ENCODE assay signal across 8 cellular contexts in the genomic region with DNA sequence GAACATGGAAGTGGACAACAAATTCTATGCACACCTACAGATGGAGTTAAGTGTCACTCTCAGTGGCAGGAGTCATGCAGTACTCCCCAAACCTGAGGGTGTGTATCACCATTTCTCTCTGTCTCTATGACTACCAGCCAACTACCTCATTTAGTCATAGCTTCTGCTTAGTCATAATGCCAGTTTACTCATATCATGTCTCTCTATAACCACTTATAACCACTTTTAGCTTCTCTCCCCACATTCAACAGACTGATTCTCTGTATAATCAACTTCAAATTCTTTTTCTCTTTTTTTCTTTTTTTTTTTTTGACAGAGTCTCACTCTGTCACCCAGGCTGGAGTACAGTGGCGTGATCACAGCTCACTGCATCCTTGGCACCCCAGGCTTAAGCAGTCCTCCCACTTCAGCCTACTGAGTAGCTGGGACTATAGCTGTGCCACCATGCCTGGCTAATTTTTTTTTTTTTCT. TPM values are rescaled to one million over a fixed set of nuclear protein-coding genes. Genes with fewer than 3 reads are reported as not detected.
A peak's percentile ranks its signal among the peaks of the same experiment; 100 is the strongest.
DNase-seq lines count a peak whose midpoint lies in the region; ATAC-seq and TF ChIP-seq lines count a peak whose summit lies in the region.

No MANE protein-coding gene starts in this region.

- DNase-seq in A172 (ENCODE audit: low spot score) (peak; percentile 93), NOMO-1 treated with dmso at 0.1 percent for 144 hours (lab: John Stamatoyannopoulos, UW; ENCODE audit: unreplicated experiment) (peak; percentile 50), amniotic stem cell (lab: John Stamatoyannopoulos, UW) (peak; percentile 64), retinal pigment epithelial cell (ENCODE audit: low read depth) (peak; percentile 36), NCI-H2081 (lab: John Stamatoyannopoulos, UW) (no peak), esophagus muscularis mucosa (ENCODE audit: extremely low spot score) (no peak)

- H3K27me3 ChIP-seq in esophagus muscularis mucosa: no peaks in the 10 kb centered on the region

- H3K27ac ChIP-seq in esophagus muscularis mucosa (replicated peaks in 1 of 4): no peak overlapping the region

- TF ChIP-seq EP300 in esophagus muscularis mucosa (IDR thresholded peaks at IDR 0.05): no peak

- ATAC-seq in GM18858 (IDR thresholded peaks at IDR 0.05; ENCODE audit: unreplicated experiment) (peak; percentile 100), HG02970 (IDR thresholded peaks at IDR 0.05; ENCODE audit: low FRiP score, unreplicated experiment) (peak; percentile 93)

- H3K9me3 ChIP-seq in esophagus muscularis mucosa: no peaks in the 10 kb centered on the region

- TF ChIP-seq CTCF in retinal pigment epithelial cell (conservative IDR thresholded peaks at IDR 0.05; ENCODE audit: low read depth, low read length): no peak
- no peak for TF ChIP-seq CTCF in esophagus muscularis mucosa (IDR thresholded peaks at IDR 0.05)

- TF ChIP-seq POLR2A in esophagus muscularis mucosa (IDR thresholded peaks at IDR 0.05; ENCODE audit: low read depth): no peak

- intact Hi-C loops in esophagus muscularis mucosa (cut with DNase I): loop anchor here (5.0 kb wide), 1 partner anchor 417 kb away; no protein-coding TSS in a partner anchor

- no peaks in the 10 kb centered on the region for H3K36me3 ChIP-seq in esophagus muscularis mucosa

- 81% methylated on average over 1 of the region's 1 CpG for WGBS in esophagus muscularis mucosa

- H3K4me1 ChIP-seq in esophagus muscularis mucosa: peaks cover 0 to 3% (median 0%) of the 10 kb centered on the region in 4 donors

- H3K4me3 ChIP-seq in retinal pigment epithelial cell (ENCODE audit: low read length) (no peak overlapping the region), esophagus muscularis mucosa (no peak overlapping the region)

RNA-seq across cellular contexts. Expression of a gene that starts 13.8 kb away (rescaled TPM):
- total RNA-seq in A172 (2014; rRNA removed; shearing (Covaris generic)): 128 and 230 TPM in 2 replicates
- total RNA-seq in esophagus muscularis mucosa: 10 to 100 TPM; 37.1 to 46.1 (median 42.6) TPM

RNA-seq across cellular contexts. Expression of a gene that starts 37.1 kb away (rescaled TPM):
- 70.6 and 89.1 TPM in 2 replicates for total RNA-seq in A172 (2014; rRNA removed; shearing (Covaris generic))
- total RNA-seq in esophagus muscularis mucosa: 10 to 100 TPM; 14.8 to 28.5 (median 17.3) TPM

Comparison
In these comparisons a context has a peak if more than half of its experiments do, and no peak if none do; other contexts are left out.
1. DNase-seq: peak in A172 (single experiment), NOMO-1 treated with dmso at 0.1 percent for 144 hours (single experiment), amniotic stem cell (single experiment) and retinal pigment epithelial cell (single experiment); none in NCI-H2081 (0 of 2) and esophagus muscularis mucosa (single experiment).